31 cellular contexts compared by ENCODE assay signal in the genomic region with DNA sequence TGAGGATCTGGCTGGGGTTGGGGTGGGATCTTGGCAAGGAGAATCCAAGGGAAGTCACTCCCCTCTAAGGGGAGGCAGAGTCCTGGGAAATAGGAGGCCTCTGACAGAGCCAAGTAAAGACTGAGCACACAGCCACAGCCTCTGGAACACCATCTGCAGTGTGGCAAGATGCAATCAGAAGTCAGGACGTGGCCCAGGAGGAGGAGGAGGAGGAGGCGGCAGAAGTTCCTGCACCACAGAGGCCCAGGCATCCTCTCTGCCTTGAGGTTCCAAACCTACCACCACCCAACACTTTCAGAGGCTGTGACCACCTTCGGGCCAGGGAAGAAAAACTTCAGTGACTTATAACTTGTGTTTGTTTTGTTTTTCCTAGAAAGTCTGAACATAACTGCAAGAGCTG. TPM values are rescaled to one million over a fixed set of nuclear protein-coding genes. Genes with fewer than 3 reads are reported as not detected.
"Had no signal": no experiment of that assay in that cellular context is flagged by ENCODE, and none has a peak within 500 bp of the region (broad histone marks: within the 10 kb centered on the region; RNA-seq: fewer than 3 reads in every experiment).

No MANE protein-coding gene starts in this region.

- H3K4me3 ChIP-seq: MG63, Peyer's patch, SJSA1 had no signal

- H3K27me3 Mint-ChIP-seq: activated naive CD8-positive, alpha-beta T cell treated with anti-CD3 and anti-CD28 coated beads, Interleukin-2, amount 50 U/mL, for 24 hours had no signal

- H3K4me3 Mint-ChIP-seq: activated CD8-positive, alpha-beta T cell treated with anti-CD3 and anti-CD28 coated beads, Interleukin-2, amount 10 ng/mL, durations not matched to agents 7 days and 5 days; activated naive CD8-positive, alpha-beta T cell treated with anti-CD3 and anti-CD28 coated beads, Interleukin-2, amount 50 U/mL, for 24 hours; brain; T-helper 17 cell; WTC11 had no signal

- H3K9me3 Mint-ChIP-seq: activated naive CD4-positive, alpha-beta T cell treated with anti-CD3 and anti-CD28 coated beads, Interleukin-2, amount 50 U/mL, for 72 hours; activated naive CD8-positive, alpha-beta T cell treated with anti-CD3 and anti-CD28 coated beads, Interleukin-2, amount 50 U/mL, for 24 hours; WTC11 had no signal

- H3K27me3 ChIP-seq: MG63, Peyer's patch, SJSA1 had no signal

- H3K4me1 Mint-ChIP-seq: T-helper 17 cell had no signal

- H3K9me3 ChIP-seq: MG63, Peyer's patch, SJSA1 had no signal

- H3K36me3 Mint-ChIP-seq: activated naive CD4-positive, alpha-beta T cell treated with anti-CD3 and anti-CD28 coated beads, Interleukin-2, amount 50 U/mL, for 72 hours; brain; WTC11 had no signal

- H3K36me3 ChIP-seq: MG63, Peyer's patch, SJSA1 had no signal

- ATAC-seq: activated CD8-positive, alpha-beta T cell treated with anti-CD3 and anti-CD28 coated beads, Interleukin-2, amount 10 ng/mL, durations not matched to agents 7 days and 5 days; activated naive CD8-positive, alpha-beta T cell treated with anti-CD3 and anti-CD28 coated beads, Interleukin-2, amount 50 U/mL, for 24 hours; SK-N-SH treated with all-trans-retinoic acid at 6 μM for 48 hours; T-helper 17 cell; WTC11 had no signal

- H3K27ac ChIP-seq: Peyer's patch, RWPE1, SJSA1 had no signal

- H3K27ac Mint-ChIP-seq: activated CD8-positive, alpha-beta T cell treated with anti-CD3 and anti-CD28 coated beads, Interleukin-2, amount 10 ng/mL, durations not matched to agents 7 days and 5 days; activated naive CD4-positive, alpha-beta T cell treated with anti-CD3 and anti-CD28 coated beads, Interleukin-2, amount 50 U/mL, for 72 hours; activated naive CD8-positive, alpha-beta T cell treated with anti-CD3 and anti-CD28 coated beads, Interleukin-2, amount 50 U/mL, for 24 hours; brain; T-helper 17 cell; WTC11 had no signal

- DNase-seq: activated CD4-positive, alpha-beta T cell treated with anti-CD3 and anti-CD28 coated beads for 48 hours; activated CD4-positive, alpha-beta T cell treated with anti-CD3 and anti-CD28 coated beads, Interleukin-2, amount 50 U/mL, for 4 hours; activated CD4-positive, CD25-positive, alpha-beta regulatory T cell treated with anti-CD3 and anti-CD28 coated beads, Interleukin-2, amount 50 U/mL, for 72 hours; activated CD8-positive, alpha-beta memory T cell treated with anti-CD3 and anti-CD28 coated beads, Interleukin-2, amount 50 U/mL, for 48 hours; activated CD8-positive, alpha-beta T cell treated with anti-CD3 and anti-CD28 coated beads, Interleukin-2, amount 10 ng/mL, durations not matched to agents 7 days and 5 days; activated effector memory CD4-positive, alpha-beta T cell treated with anti-CD3 and anti-CD28 coated beads, Interleukin-2, amount 50 U/mL, for 16 hours; activated naive CD4-positive, alpha-beta T cell treated with Interleukin-2 at 50 U/mL for 16 hours; activated naive CD8-positive, alpha-beta T cell treated with anti-CD3 and anti-CD28 coated beads, Interleukin-2, amount 50 U/mL, for 24 hours; activated T-cell treated with anti-CD3 and anti-CD28 coated beads, Interleukin-2, amount 50 U/mL, for 1 hour; amniotic stem cell; MG63; MV-4-11; NCI-H1092 treated with DMSO at 0.1 percent for 48 hours; NCI-H1417 treated with DMSO at 0.1 percent for 48 hours; NCI-H1694; NCI-H2029; NCI-H2107; NCI-H2171 treated with DMSO at 0.1 percent for 48 hours; NCI-H226; NCI-H69; Peyer's patch; Right ventricle myocardium superior; T-helper 17 cell; T-helper 9 cell had no signal

RNA-seq across cellular contexts. Expression of gene KCNE2, which starts 23.7 kb away (rescaled TPM):
- total RNA-seq: activated CD8-positive, alpha-beta T cell treated with anti-CD3 and anti-CD28 coated beads, Interleukin-2, amount 10 ng/mL, durations not matched to agents 7 days and 5 days; NCI-H460; Peyer's patch; Right ventricle myocardium superior; SJSA1; T-helper 17 cell had no signal
